Comparison of ENCODE assay signal across 9 cellular contexts in genomic region chr6:156933201-156934053, GRCh38.
A peak's percentile ranks its signal among the peaks of the same experiment; 100 is the strongest.
DNase-seq lines count a peak whose midpoint lies in the region; ATAC-seq, FAIRE-seq and TF ChIP-seq lines count a peak whose summit lies in the region.
"Had no signal": no experiment of that assay in that cellular context is flagged by ENCODE, and none has a peak within 500 bp of the region (broad histone marks: within the 10 kb centered on the region; RNA-seq: fewer than 3 reads in every experiment).

No MANE protein-coding gene starts in this region.

- WGBS in esophagus muscularis mucosa, result 56% methylated on average over 7 of the region's 7 CpGs

- TF ChIP-seq CTCF in bronchial epithelial cell (IDR thresholded peaks at IDR 0.05; ENCODE audit: insufficient read depth, low read length, severe bottlenecking) (no peak), esophagus muscularis mucosa (IDR thresholded peaks at IDR 0.05) (no peak)

- peak overlapping the region; percentile 31 for H3K9ac ChIP-seq in mucosa of stomach (ENCODE audit: low read length)

- no peaks in the 10 kb centered on the region for H3K36me3 ChIP-seq in bronchial epithelial cell (ENCODE audit: control insufficient read depth, insufficient read depth, low read length)
- no peaks in the 10 kb centered on the region for H3K36me3 ChIP-seq in mucosa of stomach (ENCODE audit: control insufficient read depth, insufficient read depth, low read length)
- H3K36me3 ChIP-seq in esophagus muscularis mucosa, result peaks cover 0 to 8% (median 0%) of the 10 kb centered on the region in 4 donors

- peak overlapping the region in 1 of 4 donors; percentile 5 for H3K27ac ChIP-seq in esophagus muscularis mucosa (replicated peaks in 1 of 4)

- no peaks in the 10 kb centered on the region for H3K9me3 ChIP-seq in mucosa of stomach (ENCODE audit: control insufficient read depth, low read length)
- H3K9me3 ChIP-seq in esophagus muscularis mucosa, result no peaks in the 10 kb centered on the region

- ATAC-seq in HG03460 (IDR thresholded peaks at IDR 0.05; ENCODE audit: unreplicated experiment), result no peak
- no peak for ATAC-seq in GM19351 (IDR thresholded peaks at IDR 0.05; ENCODE audit: unreplicated experiment)

- TF ChIP-seq POLR2A in esophagus muscularis mucosa (IDR thresholded peaks at IDR 0.05; ENCODE audit: low read depth), result no peak

- H3K4me3 ChIP-seq in bronchial epithelial cell (ENCODE audit: low read depth, low read length), result no peak overlapping the region
- H3K4me3 ChIP-seq in mucosa of stomach (ENCODE audit: low read length), result no peak overlapping the region
- no peak overlapping the region for H3K4me3 ChIP-seq in esophagus muscularis mucosa

- DNase-seq in DMS53 treated with DMSO at 0.1 percent for 48 hours (lab: John Stamatoyannopoulos, UW; ENCODE audit: unreplicated experiment) (peak; percentile 63), NCI-H187 treated with DMSO at 0.1 percent for 48 hours (lab: John Stamatoyannopoulos, UW) (peak; percentile 48), bronchial epithelial cell (ENCODE audit: low read depth) (peak; percentile 34), CD1c-positive myeloid dendritic cell (ENCODE audit: extremely low spot score) (no peak), esophagus muscularis mucosa (ENCODE audit: extremely low spot score) (no peak)
- DNase-seq: activated B cell treated with CpG ODN at 0.5 μM for 24 hours had no signal

- no peak for FAIRE-seq in bronchial epithelial cell (lab: Jason Lieb, UNC)

- no peak for TF ChIP-seq EP300 in esophagus muscularis mucosa (IDR thresholded peaks at IDR 0.05)

- H3K4me1 ChIP-seq in mucosa of stomach (ENCODE audit: control insufficient read depth, insufficient read depth, low read length) (peaks cover 14% of the 10 kb centered on the region), esophagus muscularis mucosa (peaks cover 30 to 51% (median 46%) of the 10 kb centered on the region in 4 donors)

- intact Hi-C loops in esophagus muscularis mucosa (cut with DNase I), result no loop called here

- H3K27me3 ChIP-seq in bronchial epithelial cell (ENCODE audit: control insufficient read depth, insufficient read depth, low read length) (no peaks in the 10 kb centered on the region), mucosa of stomach (ENCODE audit: control insufficient read depth, insufficient read depth, low read length) (no peaks in the 10 kb centered on the region), esophagus muscularis mucosa (no peaks in the 10 kb centered on the region)

Comparison
In these comparisons a context has a peak if more than half of its experiments do, and no peak if none do; other contexts are left out.
1. DNase-seq: peak in DMS53 treated with DMSO at 0.1 percent for 48 hours (single experiment), NCI-H187 treated with DMSO at 0.1 percent for 48 hours (single experiment) and bronchial epithelial cell (single experiment); none in CD1c-positive myeloid dendritic cell (single experiment) and esophagus muscularis mucosa (single experiment).